In genomic region chr22:49853981-49854791, GRCh38 we compare ENCODE assay signal across 7 cellular contexts.
DNase-seq lines count a peak whose midpoint lies in the region; ATAC-seq and TF ChIP-seq lines count a peak whose summit lies in the region.

No MANE protein-coding gene starts in this region.

- CTCF ChIA-PET in GM10248 (lab: Yijun Ruan, JAX), result interaction anchor here (1.0 kb wide), 2 partner anchors 17 to 71 kb away, joined by 3 read pairs; no protein-coding TSS in a partner anchor

- no peaks in the 10 kb centered on the region for H3K9me3 ChIP-seq in neutrophil

- H3K36me3 ChIP-seq in neutrophil, result no peaks in the 10 kb centered on the region

- peaks cover 41 to 42% of the 10 kb centered on the region in 2 experiments for H3K4me1 ChIP-seq in neutrophil (ENCODE audit: control insufficient read depth in 1 of 2, insufficient read depth in 1 of 2, low read depth in 1 of 2, low read length in 1 of 2)

- no peak for TF ChIP-seq CTCF in GM10248 (IDR thresholded peaks at IDR 0.05; ENCODE audit: control extremely low read depth, extremely low read depth, low read depth, missing control alignments)
- TF ChIP-seq CTCF in GM20000 (IDR thresholded peaks at IDR 0.05; ENCODE audit: extremely low read depth, missing control alignments), result no peak
- no peak for TF ChIP-seq CTCF in fibroblast of pulmonary artery (IDR thresholded peaks at IDR 0.05; ENCODE audit: low read length, missing control alignments)
- TF ChIP-seq CTCF in neutrophil (IDR thresholded peaks at IDR 0.05), result no peak

- H3K27ac ChIP-seq in neutrophil, result peak overlapping the region; percentile 74

- POLR2A ChIA-PET in GM10248 (lab: Yijun Ruan, JAX), result no interaction called here

- DNase-seq in GM10248 (ENCODE audit: extremely low spot score), result peak; percentile 36
- DNase-seq in GM20000 (ENCODE audit: low spot score), result peak; percentile 49
- DNase-seq in HPDE6-E6E7 (ENCODE audit: extremely low spot score), result peak; percentile 14
- peak; percentile 34 to 41 for DNase-seq in activated CD4-positive, alpha-beta T cell treated with anti-CD3 and anti-CD28 coated beads, Interleukin-2, amount 50 U/mL, for 48 hours
- DNase-seq in fibroblast of pulmonary artery (ENCODE audit: low read depth), result peak; percentile 30

- ATAC-seq in HG03378 (IDR thresholded peaks at IDR 0.05; ENCODE audit: unreplicated experiment), result no peak

- H3K4me3 ChIP-seq in fibroblast of pulmonary artery (replicated peaks; ENCODE audit: low read depth, low read length) (peak overlapping the region; percentile 81), neutrophil (ENCODE audit: low read depth in 1 of 2, low read length in 1 of 2) (peak overlapping the region; percentile 67 to 77)

- peaks cover 4% of the 10 kb centered on the region for H3K27me3 ChIP-seq in neutrophil
